Comparison of ENCODE assay signal across 25 cellular contexts in the genomic region with DNA sequence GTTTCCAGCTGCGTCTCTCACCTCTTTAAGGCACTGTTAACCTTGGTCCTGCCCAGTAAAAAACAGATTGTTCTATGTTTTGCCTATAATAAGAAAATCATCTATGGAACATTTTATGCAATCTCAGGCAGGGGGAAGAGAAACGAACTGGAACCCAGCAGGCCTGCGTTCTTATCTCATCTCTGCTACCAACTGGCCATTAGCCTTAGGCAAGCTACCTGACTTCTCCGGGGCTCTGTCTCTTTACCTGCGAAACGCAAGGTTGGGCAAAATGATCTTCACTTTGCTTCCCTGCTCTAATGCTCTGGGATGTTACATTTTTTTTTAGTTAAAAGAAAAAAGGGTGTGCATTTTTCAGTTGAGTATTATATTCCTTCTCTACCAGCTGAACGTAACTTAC.
DNase-seq lines count a peak whose midpoint lies in the region; ATAC-seq and TF ChIP-seq lines count a peak whose summit lies in the region.
"Had no signal": no experiment of that assay in that cellular context is flagged by ENCODE, and none has a peak within 500 bp of the region (broad histone marks: within the 10 kb centered on the region; RNA-seq: fewer than 3 reads in every experiment).

No MANE protein-coding gene starts in this region.

- ATAC-seq in activated naive CD8-positive, alpha-beta T cell treated with anti-CD3 and anti-CD28 coated beads, Interleukin-2, amount 10 ng/mL, durations not matched to agents 7 days and 5 days (ENCODE audit: low read depth), result no peak
- no peak for ATAC-seq in GM21423 (IDR thresholded peaks at IDR 0.05; ENCODE audit: unreplicated experiment)
- ATAC-seq in PC-3, result no peak
- ATAC-seq: Panc1; stimulated activated memory B cell treated with anti-CD40 and anti-IgM and Interleukin-4, amounts not matched to agents 10 μg/mL and 1 μg/mL and 100 μg/mL, for 72 hours had no signal

- peaks cover 21% of the 10 kb centered on the region for H3K4me1 Mint-ChIP-seq in activated naive CD8-positive, alpha-beta T cell treated with anti-CD3 and anti-CD28 coated beads, Interleukin-2, amount 10 ng/mL, durations not matched to agents 7 days and 5 days
- peaks cover 25% of the 10 kb centered on the region for H3K4me1 Mint-ChIP-seq in activated naive CD8-positive, alpha-beta T cell treated with anti-CD3 and anti-CD28 coated beads for 36 hours
- peaks cover 23% of the 10 kb centered on the region for H3K4me1 Mint-ChIP-seq in nephron

- WGBS in tibial nerve, 2 donors, result 82 to 85% methylated on average over 7 of the region's 7 CpGs

- no peaks in the 10 kb centered on the region for H3K9me2 ChIP-seq in PC-3 (replicated peaks; ENCODE audit: low read length)

- no peak overlapping the region for H3K4me2 ChIP-seq in PC-3 (ENCODE audit: low read length)
- H3K4me2 ChIP-seq: A549 had no signal

- H3K4me3 ChIP-seq in dorsolateral prefrontal cortex (no peak overlapping the region), tibial nerve (no peak overlapping the region), PC-3 (ENCODE audit: low read length) (no peak overlapping the region)
- H3K4me3 ChIP-seq: A549, pancreas had no signal

- no TSS peak for BruUV-seq in PC-3 (replicated peaks; lab: Mats Ljungman, UMichigan)

- intact Hi-C loops in dorsolateral prefrontal cortex (cut with DNase I), result no loop called here
- intact Hi-C loops in PC-3 (cut with micrococcal nuclease), result no loop called here

- H3K4me1 ChIP-seq in tibial nerve, result peaks cover 0 to 84% (median 56%) of the 10 kb centered on the region in 4 donors
- no peaks in the 10 kb centered on the region for H3K4me1 ChIP-seq in PC-3 (ENCODE audit: insufficient read depth, low read length)
- H3K4me1 ChIP-seq: pancreas had no signal

- H3K9me3 Mint-ChIP-seq in activated naive CD8-positive, alpha-beta T cell treated with anti-CD3 and anti-CD28 coated beads, Interleukin-2, amount 10 ng/mL, durations not matched to agents 7 days and 5 days, result peaks cover 6% of the 10 kb centered on the region
- H3K9me3 Mint-ChIP-seq in activated naive CD8-positive, alpha-beta T cell treated with anti-CD3 and anti-CD28 coated beads for 36 hours, result peaks cover 13% of the 10 kb centered on the region
- H3K9me3 Mint-ChIP-seq in nephron, result peaks cover 14% of the 10 kb centered on the region
- H3K9me3 Mint-ChIP-seq: central memory CD8-positive, alpha-beta T cell had no signal

- TF ChIP-seq CTCF in dorsolateral prefrontal cortex (IDR thresholded peaks at IDR 0.05 in 54 of 56, conservative IDR thresholded peaks at IDR 0.05 in 2 of 56; ENCODE audit: low read depth in 1 of 56, partially characterized antibody in 56 of 56) (no peak), nephron (IDR thresholded peaks at IDR 0.05; ENCODE audit: unreplicated experiment in 3 of 3) (no peak), tibial nerve (IDR thresholded peaks at IDR 0.05) (no peak), PC-3 (conservative IDR thresholded peaks at IDR 0.05; ENCODE audit: low read depth, low read length) (no peak)

- DNase-seq in activated naive CD8-positive, alpha-beta T cell treated with anti-CD3 and anti-CD28 coated beads, Interleukin-2, amount 10 ng/mL, durations not matched to agents 7 days and 5 days, result no peak
- no peak for DNase-seq in activated naive CD8-positive, alpha-beta T cell treated with anti-CD3 and anti-CD28 coated beads for 36 hours
- no peak for DNase-seq in dorsolateral prefrontal cortex
- DNase-seq in tibial nerve (ENCODE audit: low spot score in 2 of 2), result no peak
- DNase-seq in NCI-H2029 (lab: John Stamatoyannopoulos, UW), result no peak
- DNase-seq in PC-3, result no peak
- DNase-seq: activated CD4-positive, alpha-beta T cell treated with anti-CD3 and anti-CD28 coated beads, Interleukin-2, amount 50 U/mL, for 48 hours; activated CD8-positive, alpha-beta memory T cell treated with anti-CD3 and anti-CD28 coated beads, Interleukin-2, amount 50 U/mL, for 48 hours; AML-193; CD8-positive, alpha-beta memory T cell; natural killer cell; NCI-H1092 treated with DMSO at 0.1 percent for 48 hours; NCI-H187 treated with DMSO at 0.1 percent for 48 hours; NCI-H69; pancreas; right cardiac atrium; SHP77 treated with DMSO at 0.1 percent for 48 hours; stimulated activated CD4-positive, alpha-beta T cell treated with anti-CD3 and anti-CD28 coated beads, Interleukin-4, amount 100 ng/mL, for 4 hours had no signal

- no peak for TF ChIP-seq POLR2A in tibial nerve (IDR thresholded peaks at IDR 0.05)

- no peaks in the 10 kb centered on the region for H3K27me3 Mint-ChIP-seq in activated naive CD8-positive, alpha-beta T cell treated with anti-CD3 and anti-CD28 coated beads, Interleukin-2, amount 10 ng/mL, durations not matched to agents 7 days and 5 days
- no peaks in the 10 kb centered on the region for H3K27me3 Mint-ChIP-seq in activated naive CD8-positive, alpha-beta T cell treated with anti-CD3 and anti-CD28 coated beads for 36 hours
- H3K27me3 Mint-ChIP-seq in nephron (ENCODE audit: low read depth), result no peaks in the 10 kb centered on the region
- H3K27me3 Mint-ChIP-seq: central memory CD8-positive, alpha-beta T cell; stimulated activated memory B cell treated with anti-CD40 and anti-IgM and Interleukin-4, amounts not matched to agents 10 μg/mL and 1 μg/mL and 100 μg/mL, for 72 hours had no signal

- H3K9me3 ChIP-seq in tibial nerve (peaks cover 0 to 5% (median 0%) of the 10 kb centered on the region in 4 donors), PC-3 (ENCODE audit: low read length) (0 out of 2 replicates have a peak, but pooled peaks cover 5% of the 10 kb centered on the region)
- H3K9me3 ChIP-seq: A549, pancreas had no signal

- H3K27ac ChIP-seq in dorsolateral prefrontal cortex (peak overlapping the region in 57 of 59 donors; percentile 62 to 97 (median 91)), tibial nerve (peak overlapping the region in 3 of 4 donors; percentile 51 to 91 (median 84)), PC-3 (ENCODE audit: low read length) (no peak overlapping the region)
- H3K27ac ChIP-seq: A549, pancreas had no signal

- no peaks in the 10 kb centered on the region for H3K79me2 ChIP-seq in PC-3 (ENCODE audit: low read length)

- no peak overlapping the region for H2AFZ ChIP-seq in PC-3 (ENCODE audit: low read length)

- TF ChIP-seq EP300 in tibial nerve (IDR thresholded peaks at IDR 0.05), result no peak

- no peaks in the 10 kb centered on the region for H4K20me1 ChIP-seq in PC-3 (ENCODE audit: low read length)

- H3K36me3 ChIP-seq in tibial nerve (peaks cover 0 to 18% (median 0%) of the 10 kb centered on the region in 3 donors), PC-3 (ENCODE audit: low read depth, low read length) (no peaks in the 10 kb centered on the region)
- H3K36me3 ChIP-seq: pancreas had no signal

- no peak overlapping the region for H3K9ac ChIP-seq in PC-3 (ENCODE audit: low read length)

- no peaks in the 10 kb centered on the region for H3F3A ChIP-seq in PC-3 (ENCODE audit: low read length, unreplicated experiment)

- CTCF ChIA-PET in PC-3 (lab: Charles Lee), result no interaction called here

- POLR2A ChIA-PET in activated naive CD8-positive, alpha-beta T cell treated with anti-CD3 and anti-CD28 coated beads, Interleukin-2, amount 10 ng/mL, durations not matched to agents 7 days and 5 days (lab: Charles Lee), result interaction anchor here (0.7 to 2.2 kb wide), 3 partner anchors 33 to 78 kb away, joined by 3 to 9 read pairs (median 3); no protein-coding TSS in a partner anchor
- POLR2A ChIA-PET in PC-3 (lab: Charles Lee; ENCODE audit: unreplicated experiment), result no interaction called here

- peak overlapping the region; percentile 33 for H3K27ac Mint-ChIP-seq in activated naive CD8-positive, alpha-beta T cell treated with anti-CD3 and anti-CD28 coated beads, Interleukin-2, amount 10 ng/mL, durations not matched to agents 7 days and 5 days
- H3K27ac Mint-ChIP-seq in activated naive CD8-positive, alpha-beta T cell treated with anti-CD3 and anti-CD28 coated beads for 36 hours, result no peak overlapping the region
- H3K27ac Mint-ChIP-seq in nephron, result peak overlapping the region in 2 of 3 experiments; percentile 64 to 82
- H3K27ac Mint-ChIP-seq: activated T-helper 2 cell treated with anti-CD3 and anti-CD28 coated beads, Interferon-gamma antibody, Interleukin-2, Interleukin-4, amounts not matched to agents 10 μg/mL and 5 μg/mL and 100 μg/mL, durations not matched to agents 14 hours and 24 hours and 36 hours; stimulated activated memory B cell treated with anti-CD40 and anti-IgM and Interleukin-4, amounts not matched to agents 10 μg/mL and 1 μg/mL and 100 μg/mL, for 72 hours had no signal

- peak overlapping the region; percentile 45 for H3K4me3 Mint-ChIP-seq in activated naive CD8-positive, alpha-beta T cell treated with anti-CD3 and anti-CD28 coated beads, Interleukin-2, amount 10 ng/mL, durations not matched to agents 7 days and 5 days
- H3K4me3 Mint-ChIP-seq in activated naive CD8-positive, alpha-beta T cell treated with anti-CD3 and anti-CD28 coated beads for 36 hours, result no peak overlapping the region
- no peak overlapping the region for H3K4me3 Mint-ChIP-seq in nephron
- H3K4me3 Mint-ChIP-seq: central memory CD8-positive, alpha-beta T cell; natural killer cell; stimulated activated memory B cell treated with anti-CD40 and anti-IgM and Interleukin-4, amounts not matched to agents 10 μg/mL and 1 μg/mL and 100 μg/mL, for 72 hours had no signal

- peaks cover 29% of the 10 kb centered on the region for H3K36me3 Mint-ChIP-seq in activated naive CD8-positive, alpha-beta T cell treated with anti-CD3 and anti-CD28 coated beads, Interleukin-2, amount 10 ng/mL, durations not matched to agents 7 days and 5 days
- peaks cover 23% of the 10 kb centered on the region for H3K36me3 Mint-ChIP-seq in activated naive CD8-positive, alpha-beta T cell treated with anti-CD3 and anti-CD28 coated beads for 36 hours
- H3K36me3 Mint-ChIP-seq in nephron (ENCODE audit: low read depth), result peaks cover 24% of the 10 kb centered on the region

- H3K27me3 ChIP-seq in dorsolateral prefrontal cortex, result no peaks in the 10 kb centered on the region
- H3K27me3 ChIP-seq in tibial nerve, result no peaks in the 10 kb centered on the region
- no peaks in the 10 kb centered on the region for H3K27me3 ChIP-seq in PC-3 (ENCODE audit: low read length)
- H3K27me3 ChIP-seq: pancreas had no signal
